ENCODE assay signal across 16 cellular contexts in the genomic region with DNA sequence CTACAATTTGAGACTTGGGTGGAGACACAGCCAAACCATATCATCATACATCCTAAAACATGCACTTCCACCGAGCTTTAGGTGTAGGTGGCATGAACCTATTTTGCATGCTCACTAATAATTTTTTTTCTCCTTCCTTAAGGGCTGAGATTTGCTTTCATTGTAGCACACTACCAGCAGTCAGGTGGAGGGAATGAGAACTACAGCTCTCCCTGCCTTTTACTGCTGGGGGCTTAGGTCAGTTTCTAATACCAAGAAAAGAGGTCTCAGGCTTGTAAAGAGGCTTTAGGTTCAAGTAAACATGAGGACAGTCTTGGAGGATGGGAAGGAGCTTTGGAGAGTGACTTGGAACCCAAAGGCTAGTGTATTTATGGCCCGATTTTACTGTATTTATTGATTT. TPM values are rescaled to one million over a fixed set of nuclear protein-coding genes. Genes with fewer than 3 reads are reported as not detected.
A peak's percentile ranks its signal among the peaks of the same experiment; 100 is the strongest.
DNase-seq lines count a peak whose midpoint lies in the region; TF ChIP-seq lines count a peak whose summit lies in the region.
"Had no signal": no experiment of that assay in that cellular context is flagged by ENCODE, and none has a peak within 500 bp of the region (broad histone marks: within the 10 kb centered on the region; RNA-seq: fewer than 3 reads in every experiment).

No MANE protein-coding gene starts in this region.

- no peaks in the 10 kb centered on the region for H3K27me3 ChIP-seq in BE2C
- no peaks in the 10 kb centered on the region for H3K27me3 ChIP-seq in neural progenitor cell

- peaks cover 11% of the 10 kb centered on the region for H3F3A ChIP-seq in neural progenitor cell (ENCODE audit: low read depth)

- H3K27me3 Mint-ChIP-seq in HFFc6 (ENCODE audit: insufficient read depth) (peaks cover 6% of the 10 kb centered on the region), endothelial cell (ENCODE audit: unreplicated experiment) (peaks cover 9% of the 10 kb centered on the region), neural progenitor cell (ENCODE audit: insufficient read depth, low read depth) (peaks cover 7% of the 10 kb centered on the region)

- H3K4me1 ChIP-seq in BE2C (peaks cover 23% of the 10 kb centered on the region), neural progenitor cell (peaks cover 9% of the 10 kb centered on the region)

- no peak overlapping the region for H3K4me3 Mint-ChIP-seq in HFFc6
- H3K4me3 Mint-ChIP-seq in endothelial cell (ENCODE audit: unreplicated experiment), result no peak overlapping the region
- H3K4me3 Mint-ChIP-seq in neural progenitor cell, result no peak overlapping the region
- H3K4me3 Mint-ChIP-seq: CD8-positive, alpha-beta T cell had no signal

- no peaks in the 10 kb centered on the region for H3K9me3 ChIP-seq in BE2C
- no peaks in the 10 kb centered on the region for H3K9me3 ChIP-seq in neural progenitor cell (ENCODE audit: low read depth)

- H3K36me3 Mint-ChIP-seq in HFFc6 (ENCODE audit: low read depth) (no peaks in the 10 kb centered on the region), endothelial cell (ENCODE audit: low read depth, unreplicated experiment) (peaks cover 3% of the 10 kb centered on the region), neural progenitor cell (peaks cover 3% of the 10 kb centered on the region)

- peaks cover 17% of the 10 kb centered on the region for H3K4me1 Mint-ChIP-seq in HFFc6 (ENCODE audit: low read depth)
- peaks cover 44% of the 10 kb centered on the region for H3K4me1 Mint-ChIP-seq in endothelial cell (ENCODE audit: unreplicated experiment)
- H3K4me1 Mint-ChIP-seq in neural progenitor cell, result peaks cover 42% of the 10 kb centered on the region

- no peaks in the 10 kb centered on the region for H3K79me2 ChIP-seq in neural progenitor cell (ENCODE audit: low read depth)

- H4K20me1 ChIP-seq in neural progenitor cell (ENCODE audit: low read depth), result peaks cover 15% of the 10 kb centered on the region

- H3K4me2 ChIP-seq in neural progenitor cell, result no peak overlapping the region

- H3K27ac ChIP-seq in neural progenitor cell, result no peak overlapping the region

- TF ChIP-seq CTCF in BE2C (IDR thresholded peaks at IDR 0.05; ENCODE audit: low read depth, low read length) (peak; percentile 11; the same call in 1 of the 2 replicates), HFFc6 (IDR thresholded peaks at IDR 0.05) (peak; percentile 28), endothelial cell (IDR thresholded peaks at IDR 0.05; ENCODE audit: unreplicated experiment) (no peak), neural progenitor cell (IDR thresholded peaks at IDR 0.05) (no peak)

- H3K27ac Mint-ChIP-seq in HFFc6 (no peak overlapping the region), endothelial cell (ENCODE audit: unreplicated experiment) (peak overlapping the region; percentile 77), neural progenitor cell (peak overlapping the region; percentile 36)
- H3K27ac Mint-ChIP-seq: CD8-positive, alpha-beta T cell had no signal

- H3K9me3 Mint-ChIP-seq in HFFc6, result no peaks in the 10 kb centered on the region
- H3K9me3 Mint-ChIP-seq in endothelial cell (ENCODE audit: unreplicated experiment), result no peaks in the 10 kb centered on the region
- no peaks in the 10 kb centered on the region for H3K9me3 Mint-ChIP-seq in neural progenitor cell
- H3K9me3 Mint-ChIP-seq: CD8-positive, alpha-beta T cell had no signal

- no peak overlapping the region for H3K9ac ChIP-seq in neural progenitor cell

- no peak overlapping the region for H2AFZ ChIP-seq in neural progenitor cell (replicated peaks)

- H3K36me3 ChIP-seq in BE2C, result no peaks in the 10 kb centered on the region
- no peaks in the 10 kb centered on the region for H3K36me3 ChIP-seq in neural progenitor cell

- DNase-seq in BE2C (no peak), HFFc6 (no peak), endothelial cell (ENCODE audit: low spot score) (no peak), neural progenitor cell (ENCODE audit: low spot score) (no peak), DMS 273 (lab: John Stamatoyannopoulos, UW; ENCODE audit: unreplicated experiment) (no peak), NCI-H226 (no peak), NCI-H446 (lab: John Stamatoyannopoulos, UW) (no peak)
- DNase-seq: ACHN; CD8-positive, alpha-beta T cell; GF-D8; GOT3; IMR-90; MV-4-11; NCI-H1417 treated with DMSO at 0.1 percent for 48 hours; NCI-H2029 treated with DMSO at 0.1 percent for 48 hours; NCI-H524 treated with DMSO at 0.1 percent for 48 hours had no signal

- no peak overlapping the region for H3K4me3 ChIP-seq in BE2C (ENCODE audit: low read depth, low read length)
- no peak overlapping the region for H3K4me3 ChIP-seq in neural progenitor cell

RNA-seq across cellular contexts. Expression of a gene that starts 22.0 kb away (rescaled TPM):
- 209 TPM for polyA plus RNA-seq in BE2C (2012; ENCODE audit: insufficient read depth, insufficient read length, low read depth)
- total RNA-seq in HFFc6 (2021; fragmentation: NEBNext Ultra II Directional; extraction: Animal tissue kit (Norgen Biotek cat#: 25700)), result 10 to 100 TPM; 31.6 to 35.9 (median 34.0) TPM
- total RNA-seq in endothelial cell (ENCODE audit: unreplicated experiment) (89.7 TPM), neural progenitor cell (ENCODE audit: low replicate concordance) (93.6 and 93.8 TPM in 2 replicates)

Comparison
In these comparisons a context has a peak if more than half of its experiments do, and no peak if none do; other contexts are left out.
1. CTCF ChIP-seq: peak in BE2C (single experiment) and HFFc6 (single experiment); none in endothelial cell (single experiment) and neural progenitor cell (single experiment).